8 cellular contexts compared by ENCODE assay signal in genomic region chr14:50082784-50083466, GRCh38. TPM values are rescaled to one million over a fixed set of nuclear protein-coding genes. Genes with fewer than 3 reads are reported as not detected.
A peak's percentile ranks its signal among the peaks of the same experiment; 100 is the strongest.
DNase-seq lines count a peak whose midpoint lies in the region; ATAC-seq and TF ChIP-seq lines count a peak whose summit lies in the region.

No MANE protein-coding gene starts in this region.

- ATAC-seq in HG02571 (IDR thresholded peaks at IDR 0.05; ENCODE audit: unreplicated experiment), result peak; percentile 66

- H3K9me3 ChIP-seq in OCI-LY3 (ENCODE audit: insufficient read depth, low read length) (no peaks in the 10 kb centered on the region), trophoblast cell (ENCODE audit: insufficient read depth, low read depth, low read length) (no peaks in the 10 kb centered on the region)

- H3K27me3 ChIP-seq in OCI-LY3 (ENCODE audit: low read depth, low read length) (no peaks in the 10 kb centered on the region), trophoblast cell (ENCODE audit: insufficient read depth, low read length) (no peaks in the 10 kb centered on the region)

- peaks cover 14% of the 10 kb centered on the region for H3K79me1 ChIP-seq in trophoblast cell (ENCODE audit: low read length)

- peak; percentile 95 for DNase-seq in GM12865 (ENCODE audit: low read depth)
- DNase-seq in activated naive CD4-positive, alpha-beta T cell treated with anti-CD3 and anti-CD28 coated beads, Interleukin-2, amount 50 U/mL, for 16 hours, result peak; percentile 87
- DNase-seq in trophoblast cell, result peak in 1 of 2 donors; percentile 6
- no peak for DNase-seq in GOT3 (lab: John Stamatoyannopoulos, UW)
- DNase-seq in cerebellum (ENCODE audit: low spot score), result no peak
- DNase-seq in NCI-H226, result no peak

- H3K27ac ChIP-seq in OCI-LY3 (ENCODE audit: low read length), result peak overlapping the region; percentile 98
- H3K27ac ChIP-seq in trophoblast cell (ENCODE audit: low read depth, low read length), result peak overlapping the region; percentile 20

- no peaks in the 10 kb centered on the region for H4K20me1 ChIP-seq in OCI-LY3 (ENCODE audit: insufficient read depth, low read length)

- no CpG with 5 or more reads among the region's 10 CpGs for WGBS in trophoblast cell (ENCODE audit: extremely low coverage, insufficient coverage, insufficient read length)

- no peaks in the 10 kb centered on the region for H3K79me2 ChIP-seq in OCI-LY3 (ENCODE audit: low read length)
- peaks cover 4% of the 10 kb centered on the region for H3K79me2 ChIP-seq in trophoblast cell (ENCODE audit: control insufficient read depth, insufficient read depth, low read length, poor library complexity)

- H2BK12ac ChIP-seq in trophoblast cell (ENCODE audit: low read length), result peak overlapping the region; percentile 70

- no peak overlapping the region for H3K23ac ChIP-seq in trophoblast cell (ENCODE audit: low read length)

- H3K4me2 ChIP-seq in OCI-LY3 (ENCODE audit: low read length) (peak overlapping the region; percentile 77), trophoblast cell (ENCODE audit: low read length) (no peak overlapping the region)

- H2AK5ac ChIP-seq in trophoblast cell (ENCODE audit: low read length), result peak overlapping the region; percentile 86

- peak overlapping the region; percentile 84 for H4K91ac ChIP-seq in trophoblast cell (ENCODE audit: low read depth, low read length)

- H3K4me3 ChIP-seq in GM12865 (ENCODE audit: low read depth, low read length) (peak overlapping the region; percentile 55), OCI-LY3 (ENCODE audit: low read length) (peak overlapping the region; percentile 66), trophoblast cell (ENCODE audit: low read depth, low read length) (no peak overlapping the region)

- TF ChIP-seq CTCF in GM12865 (IDR thresholded peaks at IDR 0.05; ENCODE audit: insufficient read depth, low read depth, low read length, missing control alignments), result no peak
- TF ChIP-seq CTCF in OCI-LY3 (IDR thresholded peaks at IDR 0.05; ENCODE audit: low read depth, low read length), result no peak

- H2BK120ac ChIP-seq in trophoblast cell (ENCODE audit: insufficient read depth, low read length, poor library complexity), result peak overlapping the region; percentile 30

- H3K36me3 ChIP-seq in OCI-LY3 (replicated peaks; ENCODE audit: low read depth, low read length), result no peaks in the 10 kb centered on the region
- peaks cover 3 to 5% of the 10 kb centered on the region in 2 experiments for H3K36me3 ChIP-seq in trophoblast cell (ENCODE audit: control insufficient read depth in 1 of 2, insufficient read depth in 2 of 2, low read length in 2 of 2)

- H4K12ac ChIP-seq in trophoblast cell (ENCODE audit: low read depth, low read length), result no peak overlapping the region

- H3K4ac ChIP-seq in trophoblast cell (ENCODE audit: low read depth, low read length), result peak overlapping the region; percentile 40

- peak overlapping the region; percentile 57 for H4K8ac ChIP-seq in trophoblast cell (ENCODE audit: low read depth, low read length)

- H3K9ac ChIP-seq in OCI-LY3 (ENCODE audit: low read length) (peak overlapping the region; percentile 95), trophoblast cell (ENCODE audit: low read length) (no peak overlapping the region)

- peak overlapping the region; percentile 46 for H3K14ac ChIP-seq in trophoblast cell (ENCODE audit: low read length)

- peaks cover 73% of the 10 kb centered on the region for H3K4me1 ChIP-seq in OCI-LY3 (ENCODE audit: low read length)
- peaks cover 10 to 15% of the 10 kb centered on the region in 2 experiments for H3K4me1 ChIP-seq in trophoblast cell (ENCODE audit: control insufficient read depth in 1 of 2, insufficient read depth in 2 of 2, low read length in 2 of 2)

- H2AFZ ChIP-seq in OCI-LY3 (ENCODE audit: low read depth, low read length) (no peak overlapping the region), trophoblast cell (ENCODE audit: insufficient read depth, low read length, poor library complexity) (no peak overlapping the region)

- peak overlapping the region; percentile 51 for H3K18ac ChIP-seq in trophoblast cell (ENCODE audit: low read length)

- peak overlapping the region; percentile 74 for H2BK5ac ChIP-seq in trophoblast cell (ENCODE audit: low read depth, low read length, poor library complexity)

RNA-seq across cellular contexts. Expression of gene VCPKMT, which starts 33.4 kb away (rescaled TPM):
- 15.5 and 17.3 TPM in 2 replicates for polyA plus RNA-seq in trophoblast cell (2013)
- 10.7 TPM for total RNA-seq in cerebellum

Comparison
In these comparisons a context has a peak if more than half of its experiments do, and no peak if none do; other contexts are left out.
1. DNase-seq: peak in GM12865 (single experiment) and activated naive CD4-positive, alpha-beta T cell treated with anti-CD3 and anti-CD28 coated beads, Interleukin-2, amount 50 U/mL, for 16 hours (single experiment); none in GOT3 (single experiment), cerebellum (single experiment) and NCI-H226 (single experiment).